23 cellular contexts compared by ENCODE assay signal in genomic region chr19:16030964-16031871, GRCh38.
"Had no signal": no experiment of that assay in that cellular context is flagged by ENCODE, and none has a peak within 500 bp of the region (broad histone marks: within the 10 kb centered on the region; RNA-seq: fewer than 3 reads in every experiment).

No MANE protein-coding gene starts in this region.

- H3K27me3 Mint-ChIP-seq: central memory CD8-positive, alpha-beta T cell; effector memory CD8-positive, alpha-beta T cell; memory B cell; natural killer cell treated with Interleukin-12 subunit alpha and Interleukin-12 subunit beta and Interleukin-15 and Interleukin-18, amount 100 ng/mL, for 72 hours; stimulated activated memory B cell treated with anti-CD40 and anti-IgM and Interleukin-4, amounts not matched to agents 10 μg/mL and 1 μg/mL and 100 μg/mL, for 72 hours; stimulated activated naive CD8-positive, alpha-beta T cell treated with anti-CD3 and anti-CD28 coated beads, Interleukin-15, Interleukin-2, amounts not matched to agents 100 ng/mL and 50 ng/mL, for 24 hours had no signal

- H3K4me3 Mint-ChIP-seq: central memory CD8-positive, alpha-beta T cell; effector memory CD8-positive, alpha-beta T cell; memory B cell; natural killer cell treated with Interleukin-12 subunit alpha and Interleukin-12 subunit beta and Interleukin-15 and Interleukin-18, amount 100 ng/mL, for 72 hours; neural progenitor cell; stimulated activated memory B cell treated with anti-CD40 and anti-IgM and Interleukin-4, amounts not matched to agents 10 μg/mL and 1 μg/mL and 100 μg/mL, for 72 hours; stimulated activated naive CD8-positive, alpha-beta T cell treated with anti-CD3 and anti-CD28 coated beads, Interleukin-15, Interleukin-2, amounts not matched to agents 100 ng/mL and 50 ng/mL, for 24 hours had no signal

- DNase-seq: effector memory CD8-positive, alpha-beta T cell; esophagus squamous epithelium; foreskin fibroblast; glutamatergic neuron; islet precursor cell; left ventricle myocardium inferior; lower lobe of right lung; midbrain; occipital lobe; psoas muscle; retina; stimulated activated CD4-positive, alpha-beta T cell treated with anti-CD3 and anti-CD28 coated beads, Interleukin-15, amount 100 ng/mL, for 24 hours; stimulated activated CD4-positive, alpha-beta T cell treated with anti-CD3 and anti-CD28 coated beads, Interleukin-1b, Interleukin-23, amount 100 ng/mL, for 48 hours; stimulated activated CD4-positive, alpha-beta T cell treated with anti-CD3 and anti-CD28 coated beads, Interleukin-4, amount 100 ng/mL, for 24 hours; tibial artery had no signal

- H3K36me3 ChIP-seq: esophagus squamous epithelium, gastroesophageal sphincter, left ventricle myocardium inferior, lower lobe of right lung, neural progenitor cell, tibial artery had no signal

- H3K9me3 Mint-ChIP-seq: central memory CD8-positive, alpha-beta T cell; effector memory CD8-positive, alpha-beta T cell; natural killer cell treated with Interleukin-12 subunit alpha and Interleukin-12 subunit beta and Interleukin-15 and Interleukin-18, amount 100 ng/mL, for 72 hours; stimulated activated memory B cell treated with anti-CD40 and anti-IgM and Interleukin-4, amounts not matched to agents 10 μg/mL and 1 μg/mL and 100 μg/mL, for 72 hours; stimulated activated naive CD8-positive, alpha-beta T cell treated with anti-CD3 and anti-CD28 coated beads, Interleukin-15, Interleukin-2, amounts not matched to agents 100 ng/mL and 50 ng/mL, for 24 hours had no signal

- H2AFZ ChIP-seq: neural progenitor cell, parathyroid adenoma had no signal

- H3K27me3 ChIP-seq: esophagus squamous epithelium, neural progenitor cell had no signal

- H3K4me1 Mint-ChIP-seq: central memory CD8-positive, alpha-beta T cell; neural progenitor cell had no signal

- H3K4me1 ChIP-seq: esophagus squamous epithelium, gastroesophageal sphincter, left ventricle myocardium inferior, lower lobe of right lung, neural progenitor cell, parathyroid adenoma, psoas muscle, tibial artery had no signal

- H3K9ac ChIP-seq: neural progenitor cell, parathyroid adenoma had no signal

- ATAC-seq: effector memory CD8-positive, alpha-beta T cell; gastroesophageal sphincter; lower lobe of right lung; natural killer cell treated with Interleukin-12 subunit alpha and Interleukin-12 subunit beta and Interleukin-15 and Interleukin-18, amount 100 ng/mL, for 72 hours; psoas muscle; stimulated activated memory B cell treated with anti-CD40 and anti-IgM and Interleukin-4, amounts not matched to agents 10 μg/mL and 1 μg/mL and 100 μg/mL, for 72 hours had no signal

- H3K9me3 ChIP-seq: esophagus squamous epithelium, gastroesophageal sphincter, left ventricle myocardium inferior, lower lobe of right lung, psoas muscle, tibial artery had no signal

- H3K79me2 ChIP-seq: parathyroid adenoma had no signal

- H3K4me2 ChIP-seq: neural progenitor cell had no signal

- H3K36me3 Mint-ChIP-seq: memory B cell; natural killer cell treated with Interleukin-12 subunit alpha and Interleukin-12 subunit beta and Interleukin-15 and Interleukin-18, amount 100 ng/mL, for 72 hours; neural progenitor cell; stimulated activated memory B cell treated with anti-CD40 and anti-IgM and Interleukin-4, amounts not matched to agents 10 μg/mL and 1 μg/mL and 100 μg/mL, for 72 hours had no signal

- H3K27ac Mint-ChIP-seq: effector memory CD8-positive, alpha-beta T cell; memory B cell; natural killer cell treated with Interleukin-12 subunit alpha and Interleukin-12 subunit beta and Interleukin-15 and Interleukin-18, amount 100 ng/mL, for 72 hours; neural progenitor cell; stimulated activated memory B cell treated with anti-CD40 and anti-IgM and Interleukin-4, amounts not matched to agents 10 μg/mL and 1 μg/mL and 100 μg/mL, for 72 hours; stimulated activated naive CD8-positive, alpha-beta T cell treated with anti-CD3 and anti-CD28 coated beads, Interleukin-15, Interleukin-2, amounts not matched to agents 100 ng/mL and 50 ng/mL, for 24 hours had no signal

- H3K4me3 ChIP-seq: esophagus squamous epithelium, gastroesophageal sphincter, left ventricle myocardium inferior, lower lobe of right lung, neural progenitor cell, psoas muscle, tibial artery had no signal

- H3K27ac ChIP-seq: esophagus squamous epithelium, gastroesophageal sphincter, left ventricle myocardium inferior, lower lobe of right lung, neural progenitor cell, parathyroid adenoma, psoas muscle, tibial artery had no signal
